21 cellular contexts compared by ENCODE assay signal in the genomic region with DNA sequence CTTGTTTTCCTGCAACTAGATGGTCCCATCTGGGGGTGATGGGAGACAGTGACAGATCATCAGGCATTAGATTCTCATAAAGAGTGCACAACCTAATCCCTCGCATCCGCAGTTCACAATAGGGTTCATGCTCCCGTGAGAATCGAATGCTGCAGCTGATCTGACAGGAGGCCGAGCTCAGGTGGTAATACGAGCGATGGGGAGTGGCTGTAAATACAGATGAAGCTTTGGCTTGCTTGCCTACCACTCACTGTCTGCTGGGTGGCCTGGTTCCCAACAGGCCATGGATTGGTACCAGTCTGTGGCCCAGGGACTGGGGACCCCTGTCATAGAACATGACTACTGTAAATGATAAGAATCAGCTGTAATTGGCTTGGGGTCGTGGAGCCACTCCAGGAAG. TPM values are rescaled to one million over a fixed set of nuclear protein-coding genes. Genes with fewer than 3 reads are reported as not detected.
DNase-seq lines count a peak whose midpoint lies in the region; ATAC-seq and TF ChIP-seq lines count a peak whose summit lies in the region.
"Had no signal": no experiment of that assay in that cellular context is flagged by ENCODE, and none has a peak within 500 bp of the region (broad histone marks: within the 10 kb centered on the region; RNA-seq: fewer than 3 reads in every experiment).

No MANE protein-coding gene starts in this region.

- H3K79me2 ChIP-seq in DND-41 (ENCODE audit: insufficient read depth, low read length) (no peaks in the 10 kb centered on the region), PC-9 (ENCODE audit: low read depth) (no peaks in the 10 kb centered on the region)

- no peaks in the 10 kb centered on the region for H3K9me2 ChIP-seq in PC-9 (ENCODE audit: insufficient read depth)

- peak overlapping the region; percentile 49 for H3K27ac ChIP-seq in DND-41 (ENCODE audit: low read length)
- no peak overlapping the region for H3K27ac ChIP-seq in transverse colon
- H3K27ac ChIP-seq in PC-9 = no peak overlapping the region
- H3K27ac ChIP-seq: 22Rv1, right atrium auricular region, tibial nerve had no signal

- H3K4me3 Mint-ChIP-seq in T-helper 1 cell treated with Interleukin-12 subunit alpha and Interleukin-12 subunit beta and Interleukin-4 antibody, amounts not matched to agents 30 μg/mL and 1 μg/mL, for 36 hours = no peak overlapping the region
- no peak overlapping the region for H3K4me3 Mint-ChIP-seq in activated T-helper 1 cell treated with anti-CD3 and anti-CD28 coated beads, Interleukin-12 subunit alpha, Interleukin-12 subunit beta, Interleukin-2, Interleukin-4 antibody, amounts not matched to agents 30 ng/mL and 10 ng/mL and 1 ng/mL, durations not matched to agents 14 hours and 24 hours and 36 hours
- peak overlapping the region; percentile 68 for H3K4me3 Mint-ChIP-seq in natural killer cell
- H3K4me3 Mint-ChIP-seq: activated B cell treated with CpG ODN at 0.5 μM for 24 hours had no signal

- H2AFZ ChIP-seq in DND-41 (ENCODE audit: low read depth, low read length) (peak overlapping the region; percentile 5; the same call in 1 of the 2 replicates), PC-9 (no peak overlapping the region)

- no peaks in the 10 kb centered on the region for H3K9me3 Mint-ChIP-seq in T-helper 1 cell treated with Interleukin-12 subunit alpha and Interleukin-12 subunit beta and Interleukin-4 antibody, amounts not matched to agents 30 μg/mL and 1 μg/mL, for 36 hours
- H3K9me3 Mint-ChIP-seq in activated T-helper 1 cell treated with anti-CD3 and anti-CD28 coated beads, Interleukin-12 subunit alpha, Interleukin-12 subunit beta, Interleukin-2, Interleukin-4 antibody, amounts not matched to agents 30 ng/mL and 10 ng/mL and 1 ng/mL, durations not matched to agents 14 hours and 24 hours and 36 hours = no peaks in the 10 kb centered on the region
- H3K9me3 Mint-ChIP-seq in natural killer cell = no peaks in the 10 kb centered on the region
- H3K9me3 Mint-ChIP-seq: activated B cell treated with CpG ODN at 0.5 μM for 24 hours had no signal

- TF ChIP-seq CTCF in DND-41 (IDR thresholded peaks at IDR 0.05; ENCODE audit: borderline replicate concordance, extremely low read depth, low read length, poor library complexity, severe bottlenecking) (no peak), natural killer cell (IDR thresholded peaks at IDR 0.05) (no peak), transverse colon (IDR thresholded peaks at IDR 0.05) (no peak), PC-9 (conservative IDR thresholded peaks at IDR 0.05) (no peak)

- H3K36me3 ChIP-seq in DND-41 (ENCODE audit: insufficient read depth, low read length) = no peaks in the 10 kb centered on the region
- no peaks in the 10 kb centered on the region for H3K36me3 ChIP-seq in transverse colon
- H3K36me3 ChIP-seq in PC-9 (ENCODE audit: low read depth) = no peaks in the 10 kb centered on the region
- H3K36me3 ChIP-seq: MG63, right atrium auricular region, tibial nerve had no signal

- H4K20me1 ChIP-seq in DND-41 (ENCODE audit: insufficient read depth, low read length) = 0 out of 2 replicates have a peak, but pooled peaks cover 2% of the 10 kb centered on the region
- H4K20me1 ChIP-seq in PC-9 (ENCODE audit: insufficient read depth) = no peaks in the 10 kb centered on the region

- whole genome bisulfite sequencing in transverse colon (ENCODE audit: low coverage in 1 of 2), 2 donors = 88% methylated on average over 8 of the region's 8 CpGs; no CpG with 5 or more reads in 1 of the 2 donors

- H3K36me3 Mint-ChIP-seq in T-helper 1 cell treated with Interleukin-12 subunit alpha and Interleukin-12 subunit beta and Interleukin-4 antibody, amounts not matched to agents 30 μg/mL and 1 μg/mL, for 36 hours (ENCODE audit: low read depth) = no peaks in the 10 kb centered on the region
- H3K36me3 Mint-ChIP-seq in activated T-helper 1 cell treated with anti-CD3 and anti-CD28 coated beads, Interleukin-12 subunit alpha, Interleukin-12 subunit beta, Interleukin-2, Interleukin-4 antibody, amounts not matched to agents 30 ng/mL and 10 ng/mL and 1 ng/mL, durations not matched to agents 14 hours and 24 hours and 36 hours (ENCODE audit: low read depth) = peaks cover 6% of the 10 kb centered on the region
- H3K36me3 Mint-ChIP-seq in natural killer cell = no peaks in the 10 kb centered on the region

- peak overlapping the region; percentile 16 for H3K27ac Mint-ChIP-seq in T-helper 1 cell treated with Interleukin-12 subunit alpha and Interleukin-12 subunit beta and Interleukin-4 antibody, amounts not matched to agents 30 μg/mL and 1 μg/mL, for 36 hours
- H3K27ac Mint-ChIP-seq in activated T-helper 1 cell treated with anti-CD3 and anti-CD28 coated beads, Interleukin-12 subunit alpha, Interleukin-12 subunit beta, Interleukin-2, Interleukin-4 antibody, amounts not matched to agents 30 ng/mL and 10 ng/mL and 1 ng/mL, durations not matched to agents 14 hours and 24 hours and 36 hours = peak overlapping the region; percentile 94
- peak overlapping the region; percentile 84 to 86 for H3K27ac Mint-ChIP-seq in natural killer cell

- H3K4me3 ChIP-seq in DND-41 (ENCODE audit: low read depth in 1 of 2, low read length in 2 of 2) (no peak overlapping the region), transverse colon (no peak overlapping the region), PC-9 (no peak overlapping the region)
- H3K4me3 ChIP-seq: MG63, right atrium auricular region, tibial nerve had no signal

- H3K4me2 ChIP-seq in DND-41 (ENCODE audit: insufficient read depth, low read length) (0 out of 2 replicates have a peak overlapping the region, but pooled peaks have one; percentile 22), PC-9 (no peak overlapping the region)

- ATAC-seq in DND-41 (ENCODE audit: insufficient read depth, low read depth) (no peak; the same call in 2 of the 3 replicates), natural killer cell (no peak)

- intact Hi-C loops in activated T-helper 1 cell treated with anti-CD3 and anti-CD28 coated beads, Interleukin-12 subunit alpha, Interleukin-12 subunit beta, Interleukin-2, Interleukin-4 antibody, amounts not matched to agents 30 ng/mL and 10 ng/mL and 1 ng/mL, durations not matched to agents 14 hours and 24 hours and 36 hours (cut with micrococcal nuclease) = loop anchor here (1.0 to 2.0 kb wide), 3 partner anchors 16 to 143 kb away; partner anchors contain the start of gene CEBPA
- intact Hi-C loops in natural killer cell (cut with micrococcal nuclease) = no loop called here
- intact Hi-C loops in transverse colon (cut with DNase I; ENCODE audit: low total_unique reads) = no loop called here
- intact Hi-C loops in PC-9 (cut with micrococcal nuclease; ENCODE audit: unreplicated experiment) = no loop called here

- H3K27me3 ChIP-seq in DND-41 (ENCODE audit: insufficient read depth, low read length, poor library complexity) (no peaks in the 10 kb centered on the region), transverse colon (no peaks in the 10 kb centered on the region), PC-9 (ENCODE audit: insufficient read depth, low read depth) (no peaks in the 10 kb centered on the region)
- H3K27me3 ChIP-seq: MG63, right atrium auricular region, tibial nerve had no signal

- H3K4me1 Mint-ChIP-seq in T-helper 1 cell treated with Interleukin-12 subunit alpha and Interleukin-12 subunit beta and Interleukin-4 antibody, amounts not matched to agents 30 μg/mL and 1 μg/mL, for 36 hours (ENCODE audit: low read depth) = peaks cover 28% of the 10 kb centered on the region
- H3K4me1 Mint-ChIP-seq in activated T-helper 1 cell treated with anti-CD3 and anti-CD28 coated beads, Interleukin-12 subunit alpha, Interleukin-12 subunit beta, Interleukin-2, Interleukin-4 antibody, amounts not matched to agents 30 ng/mL and 10 ng/mL and 1 ng/mL, durations not matched to agents 14 hours and 24 hours and 36 hours (ENCODE audit: low read depth) = peaks cover 37% of the 10 kb centered on the region
- peaks cover 35 to 47% of the 10 kb centered on the region in 2 donors for H3K4me1 Mint-ChIP-seq in natural killer cell

- BruUV-seq in PC-9 (replicated peaks; lab: Mats Ljungman, UMichigan) = no TSS peak

- H3K9me3 ChIP-seq in DND-41 (ENCODE audit: insufficient read depth, low read length, severe bottlenecking) (no peaks in the 10 kb centered on the region), transverse colon (no peaks in the 10 kb centered on the region), PC-9 (ENCODE audit: insufficient read depth, low read depth) (no peaks in the 10 kb centered on the region)
- H3K9me3 ChIP-seq: MG63, right atrium auricular region, tibial nerve had no signal

- POLR2A ChIA-PET in PC-9 (lab: Charles Lee; ENCODE audit: unreplicated experiment) = no interaction called here

- CTCF ChIA-PET in PC-9 (lab: Charles Lee) = interaction anchor here (0.5 to 0.6 kb wide), 2 partner anchors 118 to 464 kb away, joined by 3 to 7 read pairs; no protein-coding TSS in a partner anchor

- no peak for DNase-seq in T-helper 1 cell
- DNase-seq in DND-41 = no peak
- DNase-seq in activated T-helper 1 cell treated with anti-CD3 and anti-CD28 coated beads, Interleukin-12 subunit alpha, Interleukin-12 subunit beta, Interleukin-2, Interleukin-4 antibody, amounts not matched to agents 30 ng/mL and 10 ng/mL and 1 ng/mL, durations not matched to agents 14 hours and 24 hours and 36 hours (ENCODE audit: low spot score) = no peak
- DNase-seq in natural killer cell = no peak
- no peak for DNase-seq in transverse colon
- DNase-seq in G401 (ENCODE audit: low spot score) = no peak
- DNase-seq in PC-9 = no peak
- DNase-seq: activated B cell treated with CpG ODN at 0.5 μM for 24 hours, dermis blood vessel endothelial cell, HCEC 1CT, MG63, NCI-H146, NCI-H2171 treated with DMSO at 0.1 percent for 48 hours, NCI-H82, occipital lobe had no signal

- no peak for TF ChIP-seq POLR2A in transverse colon (IDR thresholded peaks at IDR 0.05)

- H3K9ac ChIP-seq in DND-41 (ENCODE audit: low read depth, low read length) = no peak overlapping the region

- no peaks in the 10 kb centered on the region for H3F3A ChIP-seq in PC-9 (ENCODE audit: insufficient read depth, low read depth)

- peaks cover 25% of the 10 kb centered on the region for H3K4me1 ChIP-seq in DND-41 (ENCODE audit: insufficient read depth, low read length)
- no peaks in the 10 kb centered on the region for H3K4me1 ChIP-seq in transverse colon
- H3K4me1 ChIP-seq in PC-9 (replicated peaks; ENCODE audit: insufficient read depth) = no peaks in the 10 kb centered on the region
- H3K4me1 ChIP-seq: right atrium auricular region, tibial nerve had no signal

- no peak for TF ChIP-seq EP300 in transverse colon (IDR thresholded peaks at IDR 0.05; ENCODE audit: low read depth)

- H3K27me3 Mint-ChIP-seq in T-helper 1 cell treated with Interleukin-12 subunit alpha and Interleukin-12 subunit beta and Interleukin-4 antibody, amounts not matched to agents 30 μg/mL and 1 μg/mL, for 36 hours (ENCODE audit: low read depth) = no peaks in the 10 kb centered on the region
- no peaks in the 10 kb centered on the region for H3K27me3 Mint-ChIP-seq in activated T-helper 1 cell treated with anti-CD3 and anti-CD28 coated beads, Interleukin-12 subunit alpha, Interleukin-12 subunit beta, Interleukin-2, Interleukin-4 antibody, amounts not matched to agents 30 ng/mL and 10 ng/mL and 1 ng/mL, durations not matched to agents 14 hours and 24 hours and 36 hours (ENCODE audit: insufficient read depth)
- H3K27me3 Mint-ChIP-seq in natural killer cell (ENCODE audit: low read depth in 2 of 2) = no peaks in the 10 kb centered on the region
- H3K27me3 Mint-ChIP-seq: activated B cell treated with CpG ODN at 0.5 μM for 24 hours had no signal

- in situ Hi-C loops in transverse colon (cut with MboI; ENCODE audit: low pct_ligation_motif_present in 1 of 4, low pct_unique_long_range_greater_than_20kb in 1 of 4, low sequenced_read_pairs in 3 of 4) (no loop called here), G401 (cut with HindIII; ENCODE audit: low sequenced_read_pairs) (loop anchor here (10.0 kb wide), 1 partner anchor 255 kb away; no protein-coding TSS in a partner anchor)

RNA-seq across cellular contexts. Expression of gene WDR88, which starts 28.0 kb away (rescaled TPM):
- not detected in 2 replicates for total RNA-seq in activated T-helper 1 cell treated with anti-CD3 and anti-CD28 coated beads, Interleukin-12 subunit alpha, Interleukin-12 subunit beta, Interleukin-2, Interleukin-4 antibody, amounts not matched to agents 30 ng/mL and 10 ng/mL and 1 ng/mL, durations not matched to agents 14 hours and 24 hours and 36 hours
- total RNA-seq in natural killer cell = not detected
- total RNA-seq in transverse colon = not detected
- total RNA-seq in G401 (2014; rRNA removed; shearing (Covaris generic)) = not detected in 2 replicates
- 0.59 TPM in 1 of 2 replicates, not detected in the other for total RNA-seq in PC-9 (2021)
- total RNA-seq: dermis blood vessel endothelial cell, fibroblast of villous mesenchyme, lower leg skin, right atrium auricular region, tibial nerve had no signal

RNA-seq across cellular contexts. Expression of gene LRP3, which starts 34.2 kb away (rescaled TPM):
- 0.13 and 0.29 TPM in 2 replicates for total RNA-seq in activated T-helper 1 cell treated with anti-CD3 and anti-CD28 coated beads, Interleukin-12 subunit alpha, Interleukin-12 subunit beta, Interleukin-2, Interleukin-4 antibody, amounts not matched to agents 30 ng/mL and 10 ng/mL and 1 ng/mL, durations not matched to agents 14 hours and 24 hours and 36 hours
- total RNA-seq in natural killer cell (under 1 TPM in 2 of 3 donors, not detected in 1; 0.33 to 0.38 TPM), transverse colon (10 to 100 TPM; 12.5 to 23.6 (median 17.1) TPM), PC-9 (2021) (2.3 and 3.0 TPM in 2 replicates)
- total RNA-seq in G401 (2014; rRNA removed; shearing (Covaris generic)) = 66.4 and 81.7 TPM in 2 replicates
- total RNA-seq: activated B cell treated with CpG ODN at 0.5 μM for 24 hours had no signal

Comparison
In these comparisons a context has a peak if more than half of its experiments do, and no peak if none do; other contexts are left out.
1. H3K27ac Mint-ChIP-seq: peak in every context shown above with its lines; median percentile 94 in activated T-helper 1 cell treated with anti-CD3 and anti-CD28 coated beads, Interleukin-12 subunit alpha, Interleukin-12 subunit beta, Interleukin-2, Interleukin-4 antibody, amounts not matched to agents 30 ng/mL and 10 ng/mL and 1 ng/mL, durations not matched to agents 14 hours and 24 hours and 36 hours; 85 in natural killer cell; 16 in T-helper 1 cell treated with Interleukin-12 subunit alpha and Interleukin-12 subunit beta and Interleukin-4 antibody, amounts not matched to agents 30 μg/mL and 1 μg/mL, for 36 hours.